ENCODE assay signal across 1 cellular context in the genomic region with DNA sequence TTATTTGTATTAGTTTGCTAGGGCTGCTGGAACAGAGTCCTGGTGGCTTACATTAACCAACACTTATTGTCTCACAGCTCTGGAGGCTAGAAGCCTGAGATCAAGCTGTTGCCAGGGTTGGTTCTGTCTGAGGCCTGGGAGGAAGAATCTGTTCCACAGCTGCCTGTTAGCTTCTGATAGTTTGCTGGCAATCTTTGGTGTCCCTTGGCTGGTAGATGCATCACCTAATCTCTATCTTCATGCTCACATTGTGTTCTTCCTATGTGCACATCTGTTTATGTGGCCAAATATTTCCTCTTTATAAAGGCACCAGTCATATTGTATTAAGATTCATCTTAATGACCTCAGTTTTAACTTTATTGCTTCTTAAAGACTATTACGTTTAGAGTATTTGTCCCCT.
TF ChIP-seq lines count a peak whose summit lies in the region.

No MANE protein-coding gene starts in this region.

TF ChIP-seq in GM12878, 131 proteins besides CTCF, POLR2A, EP300 and RAD21:
- TF ChIP-seq, protein P1, sequence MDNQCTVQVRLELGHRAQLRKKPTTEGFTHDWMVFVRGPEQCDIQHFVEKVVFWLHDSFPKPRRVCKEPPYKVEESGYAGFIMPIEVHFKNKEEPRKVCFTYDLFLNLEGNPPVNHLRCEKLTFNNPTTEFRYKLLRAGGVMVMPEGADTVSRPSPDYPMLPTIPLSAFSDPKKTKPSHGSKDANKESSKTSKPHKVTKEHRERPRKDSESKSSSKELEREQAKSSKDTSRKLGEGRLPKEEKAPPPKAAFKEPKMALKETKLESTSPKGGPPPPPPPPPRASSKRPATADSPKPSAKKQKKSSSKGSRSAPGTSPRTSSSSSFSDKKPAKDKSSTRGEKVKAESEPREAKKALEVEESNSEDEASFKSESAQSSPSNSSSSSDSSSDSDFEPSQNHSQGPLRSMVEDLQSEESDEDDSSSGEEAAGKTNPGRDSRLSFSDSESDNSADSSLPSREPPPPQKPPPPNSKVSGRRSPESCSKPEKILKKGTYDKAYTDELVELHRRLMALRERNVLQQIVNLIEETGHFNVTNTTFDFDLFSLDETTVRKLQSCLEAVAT (IDR thresholded peaks at IDR 0.05), result no peak
- no peak for TF ChIP-seq NBN (IDR thresholded peaks at IDR 0.05)
- TF ChIP-seq WRNIP1 (IDR thresholded peaks at IDR 0.05; ENCODE audit: borderline replicate concordance, low read depth, low read length), result no peak
- no peak for TF ChIP-seq ZNF274 (IDR thresholded peaks at IDR 0.05; ENCODE audit: insufficient read depth, insufficient read length)
- no peak for TF ChIP-seq NFYA (IDR thresholded peaks at IDR 0.05; ENCODE audit: borderline replicate concordance, low read depth, low read length)
- TF ChIP-seq ETV6 (conservative IDR thresholded peaks at IDR 0.05 in 1 of 2, IDR thresholded peaks at IDR 0.05 in 1 of 2; ENCODE audit: borderline replicate concordance in 1 of 2, low read depth in 1 of 2), result no peak
- TF ChIP-seq JUNB (IDR thresholded peaks at IDR 0.05), result no peak
- no peak for TF ChIP-seq SIX5 (IDR thresholded peaks at IDR 0.05; ENCODE audit: low read depth, low read length, severe bottlenecking)
- no peak for TF ChIP-seq FOXM1 (IDR thresholded peaks at IDR 0.05; ENCODE audit: low read depth, low read length)
